Comparison of ENCODE assay signal across 37 cellular contexts in the genomic region with DNA sequence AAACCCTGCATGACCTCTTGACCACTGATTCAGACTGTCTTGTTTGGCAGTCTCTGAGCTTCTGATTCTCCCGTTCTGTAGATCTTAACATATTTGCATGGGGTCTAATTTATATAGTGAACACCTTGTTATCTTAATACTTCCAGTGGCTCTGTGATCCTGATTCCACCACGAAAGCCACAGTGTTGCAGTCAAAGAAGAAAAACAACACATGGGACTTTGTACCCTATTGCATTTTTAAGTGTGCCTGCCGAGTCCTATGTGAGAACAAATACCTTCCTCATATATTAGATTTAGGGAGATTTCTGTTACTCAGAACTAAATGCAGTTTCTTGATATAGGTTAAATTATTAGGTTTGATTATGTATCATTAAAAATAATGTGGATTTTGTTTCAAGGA. TPM values are rescaled to one million over a fixed set of nuclear protein-coding genes. Genes with fewer than 3 reads are reported as not detected.
"Had no signal": no experiment of that assay in that cellular context is flagged by ENCODE, and none has a peak within 500 bp of the region (broad histone marks: within the 10 kb centered on the region; RNA-seq: fewer than 3 reads in every experiment).

No MANE protein-coding gene starts in this region.

- H3K27me3 ChIP-seq: adrenal gland, body of pancreas, brain microvascular endothelial cell, breast epithelium had no signal

- H3K27ac ChIP-seq: adrenal gland, body of pancreas, brain microvascular endothelial cell, breast epithelium, VCaP had no signal

- H3K27me3 Mint-ChIP-seq: activated B cell treated with CpG ODN at 0.5 μM for 24 hours; activated CD4-positive, alpha-beta memory T cell treated with anti-CD3 and anti-CD28 coated beads for 36 hours; activated CD4-positive, alpha-beta T cell treated with anti-CD3 and anti-CD28 coated beads, Interleukin-2, amount 10 ng/mL, durations not matched to agents 24 days and 14 days; activated CD8-positive, alpha-beta T cell treated with anti-CD3 and anti-CD28 coated beads for 36 hours; activated naive CD4-positive, alpha-beta T cell treated with anti-CD3 and anti-CD28 coated beads, Interleukin-2, amount 10 ng/mL, durations not matched to agents 7 days and 5 days; activated naive CD4-positive, alpha-beta T cell treated with anti-CD3 and anti-CD28 coated beads, Interleukin-2, amount 50 U/mL, for 24 hours; activated naive CD8-positive, alpha-beta T cell; activated naive CD8-positive, alpha-beta T cell treated with anti-CD3 and anti-CD28 coated beads, Interleukin-2, amount 10 ng/mL, durations not matched to agents 7 days and 5 days; activated naive CD8-positive, alpha-beta T cell treated with anti-CD3 and anti-CD28 coated beads, Interleukin-2, amount 50 U/mL, for 24 hours; activated T-cell treated with anti-CD3 and anti-CD28 coated beads, Interleukin-2, amount 50 U/mL, for 24 hours had no signal

- H3K4me3 Mint-ChIP-seq: activated B cell treated with CpG ODN at 0.5 μM for 24 hours; activated CD4-positive, alpha-beta memory T cell treated with anti-CD3 and anti-CD28 coated beads for 36 hours; activated CD4-positive, alpha-beta T cell treated with anti-CD3 and anti-CD28 coated beads, Interleukin-2, amount 10 ng/mL, durations not matched to agents 24 days and 14 days; activated CD8-positive, alpha-beta T cell treated with anti-CD3 and anti-CD28 coated beads for 36 hours; activated naive CD4-positive, alpha-beta T cell treated with anti-CD3 and anti-CD28 coated beads, Interleukin-2, amount 10 ng/mL, durations not matched to agents 7 days and 5 days; activated naive CD4-positive, alpha-beta T cell treated with anti-CD3 and anti-CD28 coated beads, Interleukin-2, amount 50 U/mL, for 24 hours; activated naive CD8-positive, alpha-beta T cell; activated naive CD8-positive, alpha-beta T cell treated with anti-CD3 and anti-CD28 coated beads, Interleukin-2, amount 10 ng/mL, durations not matched to agents 7 days and 5 days; activated naive CD8-positive, alpha-beta T cell treated with anti-CD3 and anti-CD28 coated beads, Interleukin-2, amount 50 U/mL, for 24 hours; activated T-cell treated with anti-CD3 and anti-CD28 coated beads, Interleukin-2, amount 50 U/mL, for 24 hours; T-helper 1 cell treated with Interleukin-12 subunit alpha and Interleukin-12 subunit beta and Interleukin-4 antibody, amounts not matched to agents 30 μg/mL and 1 μg/mL, for 36 hours; T-helper 2 cell treated with Interferon-gamma antibody and Interleukin-4, amounts not matched to agents 5 μg/mL and 100 μg/mL, for 36 hours had no signal

- DNase-seq: activated B cell treated with CpG ODN at 0.5 μM for 24 hours; activated CD4-positive, alpha-beta memory T cell treated with anti-CD3 and anti-CD28 coated beads for 36 hours; activated CD4-positive, alpha-beta T cell treated with anti-CD3 and anti-CD28 coated beads for 4 hours; activated CD4-positive, alpha-beta T cell treated with anti-CD3 and anti-CD28 coated beads, Interleukin-2, amount 10 ng/mL, durations not matched to agents 24 days and 14 days; activated CD4-positive, alpha-beta T cell treated with anti-CD3 and anti-CD28 coated beads, Interleukin-2, amount 50 U/mL, for 1 hour; activated CD4-positive, alpha-beta T cell treated with anti-CD3 and anti-CD28 coated beads, Interleukin-2, amount 50 U/mL, for 4 hours; activated CD4-positive, CD25-positive, alpha-beta regulatory T cell treated with anti-CD3 and anti-CD28 coated beads, Interleukin-2, amount 50 U/mL, for 72 hours; activated CD8-positive, alpha-beta memory T cell treated with anti-CD3 and anti-CD28 coated beads, Interleukin-2, amount 50 U/mL, for 4 hours; activated CD8-positive, alpha-beta T cell treated with anti-CD3 and anti-CD28 coated beads for 36 hours; activated effector memory CD4-positive, alpha-beta T cell treated with Interleukin-2 at 50 U/mL for 16 hours; activated gamma-delta T cell; activated naive CD4-positive, alpha-beta T cell treated with anti-CD3 and anti-CD28 coated beads, Interleukin-2, amount 10 ng/mL, durations not matched to agents 7 days and 5 days; activated naive CD4-positive, alpha-beta T cell treated with Interleukin-2 at 50 U/mL for 16 hours; activated naive CD8-positive, alpha-beta T cell treated with anti-CD3 and anti-CD28 coated beads, Interleukin-2, amount 10 ng/mL, durations not matched to agents 7 days and 5 days; activated naive CD8-positive, alpha-beta T cell treated with anti-CD3 and anti-CD28 coated beads, Interleukin-2, amount 50 U/mL, for 24 hours; activated T-cell treated with anti-CD3 and anti-CD28 coated beads for 4 hours; activated T-cell treated with anti-CD3 and anti-CD28 coated beads, Interleukin-2, amount 50 U/mL, for 24 hours; activated T-cell treated with anti-CD3 and anti-CD28 coated beads, Interleukin-2, amount 50 U/mL, for 48 hours; adrenal gland; amniotic stem cell; aorta; body of pancreas; brain microvascular endothelial cell; central memory CD4-positive, alpha-beta T cell; T-helper 1 cell; T-helper 2 cell; T-helper 9 cell had no signal

- H3K27ac Mint-ChIP-seq: activated B cell treated with CpG ODN at 0.5 μM for 24 hours; activated CD4-positive, alpha-beta memory T cell treated with anti-CD3 and anti-CD28 coated beads for 36 hours; activated CD4-positive, alpha-beta T cell treated with anti-CD3 and anti-CD28 coated beads, Interleukin-2, amount 10 ng/mL, durations not matched to agents 24 days and 14 days; activated CD8-positive, alpha-beta T cell treated with anti-CD3 and anti-CD28 coated beads for 36 hours; activated naive CD4-positive, alpha-beta T cell treated with anti-CD3 and anti-CD28 coated beads, Interleukin-2, amount 10 ng/mL, durations not matched to agents 7 days and 5 days; activated naive CD4-positive, alpha-beta T cell treated with anti-CD3 and anti-CD28 coated beads, Interleukin-2, amount 50 U/mL, for 24 hours; activated naive CD8-positive, alpha-beta T cell; activated naive CD8-positive, alpha-beta T cell treated with anti-CD3 and anti-CD28 coated beads, Interleukin-2, amount 10 ng/mL, durations not matched to agents 7 days and 5 days; activated naive CD8-positive, alpha-beta T cell treated with anti-CD3 and anti-CD28 coated beads, Interleukin-2, amount 50 U/mL, for 24 hours; activated T-cell treated with anti-CD3 and anti-CD28 coated beads, Interleukin-2, amount 50 U/mL, for 24 hours; activated T-helper 2 cell treated with anti-CD3 and anti-CD28 coated beads, Interferon-gamma antibody, Interleukin-2, Interleukin-4, amounts not matched to agents 10 μg/mL and 5 μg/mL and 100 μg/mL, durations not matched to agents 14 hours and 24 hours and 36 hours; T-helper 1 cell treated with Interleukin-12 subunit alpha and Interleukin-12 subunit beta and Interleukin-4 antibody, amounts not matched to agents 30 μg/mL and 1 μg/mL, for 36 hours; T-helper 2 cell treated with Interferon-gamma antibody and Interleukin-4, amounts not matched to agents 5 μg/mL and 100 μg/mL, for 36 hours had no signal

- H3K4me3 ChIP-seq: adrenal gland, body of pancreas, breast epithelium had no signal

- H3K4me1 ChIP-seq: adrenal gland, body of pancreas, breast epithelium had no signal

RNA-seq across cellular contexts. Expression of gene ZNF556, which starts 12.3 kb away (rescaled TPM):
- total RNA-seq: activated B cell treated with CpG ODN at 0.5 μM for 24 hours; activated CD4-positive, alpha-beta memory T cell treated with anti-CD3 and anti-CD28 coated beads for 36 hours; activated CD4-positive, alpha-beta T cell treated with anti-CD3 and anti-CD28 coated beads, Interleukin-2, amount 10 ng/mL, durations not matched to agents 24 days and 14 days; activated CD8-positive, alpha-beta memory T cell treated with anti-CD3 and anti-CD28 coated beads for 36 hours; activated CD8-positive, alpha-beta T cell treated with anti-CD3 and anti-CD28 coated beads for 36 hours; activated naive CD8-positive, alpha-beta T cell treated with anti-CD3 and anti-CD28 coated beads, Interleukin-2, amount 10 ng/mL, durations not matched to agents 7 days and 5 days; activated T-helper 2 cell treated with anti-CD3 and anti-CD28 coated beads, Interferon-gamma antibody, Interleukin-2, Interleukin-4, amounts not matched to agents 10 μg/mL and 5 μg/mL and 100 μg/mL, durations not matched to agents 14 hours and 24 hours and 36 hours; astrocyte; body of pancreas; cardiac septum had no signal
- polyA plus RNA-seq: aorta had no signal

RNA-seq across cellular contexts. Expression of gene ZNF57, which starts 45.9 kb away (rescaled TPM):
- total RNA-seq: astrocyte had no signal
